Comparison of ENCODE assay signal across 6 cellular contexts in the genomic region with DNA sequence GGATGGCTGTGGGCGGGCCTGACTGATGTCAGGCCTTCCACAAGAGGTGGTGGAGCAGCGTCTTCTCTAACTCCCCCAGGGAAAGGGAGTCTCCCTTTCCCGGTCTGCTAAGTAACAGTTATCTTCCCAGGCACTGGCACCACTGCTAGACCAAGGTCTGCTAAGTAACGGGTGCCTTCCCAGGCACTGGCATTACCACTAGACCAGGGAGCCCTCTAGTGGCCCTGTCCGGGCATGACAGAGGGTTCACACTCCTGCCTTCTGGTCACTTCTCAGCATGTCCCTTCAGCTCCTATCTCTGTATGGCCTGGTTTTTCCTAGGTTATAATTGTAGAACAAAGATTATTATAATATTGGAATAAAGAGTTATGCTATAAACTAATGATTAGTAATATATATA. TPM values are rescaled to one million over a fixed set of nuclear protein-coding genes. Genes with fewer than 3 reads are reported as not detected.
DNase-seq lines count a peak whose midpoint lies in the region; ATAC-seq, FAIRE-seq and TF ChIP-seq lines count a peak whose summit lies in the region.
"Not testable (repeated sequence)": the region's sequence is repeated elsewhere in the genome, so short reads cannot be mapped to it uniquely, and the experiment has no call there.

No MANE protein-coding gene starts in this region.

- H3K4me1 Mint-ChIP-seq in naive B cell: peaks cover 51 to 86% (median 85%) of the 10 kb centered on the region in 3 donors

- H3K9me3 ChIP-seq in thymus (ENCODE audit: control insufficient read depth): not testable (repeated sequence)

- H3K36me3 Mint-ChIP-seq in naive B cell: not testable (repeated sequence)

- not testable (repeated sequence) for H3K27me3 ChIP-seq in bronchial epithelial cell (ENCODE audit: control insufficient read depth, insufficient read depth, low read length); thymus (ENCODE audit: control insufficient read depth, insufficient read depth)

- peak; percentile 58 for TF ChIP-seq CTCF in NB4 (IDR thresholded peaks at IDR 0.05; ENCODE audit: low read depth, low read length)
- peak; percentile 47 for TF ChIP-seq CTCF in bronchial epithelial cell (IDR thresholded peaks at IDR 0.05; ENCODE audit: insufficient read depth, low read length, severe bottlenecking)

- not testable (repeated sequence) for H3K27me3 Mint-ChIP-seq in naive B cell

- H3K4me1 ChIP-seq in thymus (ENCODE audit: control insufficient read depth, insufficient read depth, low read length): peaks cover 13% of the 10 kb centered on the region

- not testable (repeated sequence) for FAIRE-seq in bronchial epithelial cell (lab: Jason Lieb, UNC)

- DNase-seq in NB4 (ENCODE audit: low read depth): peak; percentile 60
- DNase-seq in UCSD-AML1 (lab: John Stamatoyannopoulos, UW; ENCODE audit: unreplicated experiment): peak; percentile 55
- peak; percentile 44 for DNase-seq in bronchial epithelial cell (ENCODE audit: low read depth)
- DNase-seq in naive B cell: peak; percentile 59

- TF ChIP-seq POLR2A in NB4 (IDR thresholded peaks at IDR 0.05; ENCODE audit: extremely low read depth, insufficient read length): not testable (repeated sequence)

- H3K4me3 Mint-ChIP-seq in naive B cell: peak overlapping the region in 7 of 8 donors; percentile 69 to 96 (median 91)

- WGBS in thymus: 0% methylated on average over 2 of the region's 5 CpGs

- not testable (repeated sequence) for H3K9me3 Mint-ChIP-seq in naive B cell

- H3K27ac ChIP-seq in thymus (ENCODE audit: low read depth): peak overlapping the region; percentile 46

- H3K36me3 ChIP-seq in bronchial epithelial cell (ENCODE audit: control insufficient read depth, insufficient read depth, low read length); thymus (ENCODE audit: control insufficient read depth, insufficient read depth): not testable (repeated sequence)

- peak; percentile 13 for ATAC-seq in GM18909 (IDR thresholded peaks at IDR 0.05; ENCODE audit: poor library complexity, unreplicated experiment)
- peak; percentile 14 to 15 for ATAC-seq in naive B cell (ENCODE audit: low read depth in 2 of 2)

- not testable (repeated sequence) for H3K4me3 ChIP-seq in NB4 (ENCODE audit: low read depth, low read length); bronchial epithelial cell (ENCODE audit: low read depth, low read length); thymus (ENCODE audit: low read length)

- peak overlapping the region in 5 of 6 donors; percentile 94 to 100 (median 99) for H3K27ac Mint-ChIP-seq in naive B cell

RNA-seq across cellular contexts. Expression of a gene that starts 1.8 kb away (rescaled TPM):
- not detected in 2 replicates for total RNA-seq in bronchial epithelial cell
- polyA plus RNA-seq in naive B cell (ENCODE audit: low read depth in 6 of 6) (10 to 100 TPM; 37.5 to 67.4 (median 56.4) TPM), thymus (30.7 TPM)

RNA-seq across cellular contexts. Expression of a gene that starts 40.2 kb away (rescaled TPM):
- total RNA-seq in bronchial epithelial cell: under 0.01 and 0.13 TPM in 2 replicates
- polyA plus RNA-seq in naive B cell (ENCODE audit: low read depth in 6 of 6) (100 to 1,000 TPM in 5 of 6 donors, 10 to 100 TPM in 1; 97.1 to 221 (median 129) TPM), thymus (36.0 TPM)

RNA-seq across cellular contexts. Expression of a gene that starts 40.8 kb away (rescaled TPM):
- total RNA-seq in bronchial epithelial cell: 1.0 and 1.3 TPM in 2 replicates
- polyA plus RNA-seq in naive B cell (ENCODE audit: low read depth in 6 of 6) (under 1 TPM in 4 of 6 donors, not detected in 2; 0.18 to 0.84 (median 0.28) TPM), thymus (8.5 TPM)

RNA-seq across cellular contexts. Expression of a gene that starts 49.5 kb away (rescaled TPM):
- under 0.01 and 0.51 TPM in 2 replicates for total RNA-seq in bronchial epithelial cell
- polyA plus RNA-seq in naive B cell (ENCODE audit: low read depth in 6 of 6): under 1 TPM in 5 of 6 donors, not detected in 1; 0.13 to 0.40 (median 0.23) TPM
- 12.8 TPM for polyA plus RNA-seq in thymus

RNA-seq across cellular contexts. Expression of a gene that starts 59.4 kb away (rescaled TPM):
- 3.4 and 5.5 TPM in 2 replicates for total RNA-seq in bronchial epithelial cell
- 1 to 10 TPM; 2.0 to 9.1 (median 3.3) TPM for polyA plus RNA-seq in naive B cell (ENCODE audit: low read depth in 6 of 6)
- 46.9 TPM for polyA plus RNA-seq in thymus
